In the genomic region with DNA sequence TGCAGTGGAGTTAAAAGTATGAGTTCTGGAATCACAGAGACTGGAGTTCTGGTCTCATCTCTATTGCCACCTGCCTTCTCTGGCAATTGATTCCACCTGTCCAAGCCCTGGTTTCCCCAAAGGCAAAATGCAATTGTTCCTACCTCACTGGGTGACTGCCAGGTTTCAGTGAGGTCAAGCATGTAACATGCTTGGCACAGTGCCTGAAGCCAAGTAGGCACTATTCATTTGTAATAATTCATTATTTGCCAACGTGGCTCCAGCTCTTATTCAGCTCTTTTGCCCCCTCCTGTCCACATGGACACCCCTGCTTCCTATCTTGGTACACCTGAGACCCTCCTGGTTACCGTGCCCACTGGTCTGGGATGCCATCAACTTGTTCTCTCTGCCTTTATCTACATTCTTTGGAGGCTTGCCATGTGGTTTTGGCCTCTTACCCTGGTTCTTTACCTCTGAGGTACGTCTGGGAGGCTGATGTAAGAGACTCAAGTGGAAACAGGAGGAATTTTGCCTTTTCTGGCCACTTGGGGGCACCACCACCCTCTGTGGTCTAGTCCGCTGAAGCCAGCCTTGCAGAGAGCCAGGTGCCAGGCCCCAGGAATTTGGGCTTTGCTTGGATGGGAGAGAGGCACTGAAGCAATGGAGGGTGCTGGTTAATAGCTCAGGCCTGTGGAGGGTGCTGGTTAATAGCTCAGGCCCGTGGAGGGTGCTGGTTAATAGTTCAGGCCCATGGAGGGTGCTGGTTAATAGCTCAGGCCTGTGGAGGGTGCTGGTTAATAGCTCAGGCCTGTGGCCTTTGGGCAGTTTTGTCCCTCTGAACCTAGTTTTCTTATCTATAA, we compare ENCODE assay signal across 9 cellular contexts. TPM values are rescaled to one million over a fixed set of nuclear protein-coding genes. Genes with fewer than 3 reads are reported as not detected.
DNase-seq lines count a peak whose midpoint lies in the region; ATAC-seq, FAIRE-seq and TF ChIP-seq lines count a peak whose summit lies in the region.
"Had no signal": no experiment of that assay in that cellular context is flagged by ENCODE, and none has a peak within 500 bp of the region (broad histone marks: within the 10 kb centered on the region; RNA-seq: fewer than 3 reads in every experiment).

No MANE protein-coding gene starts in this region.

- peaks cover 1% of the 10 kb centered on the region for H3K36me3 Mint-ChIP-seq in chondrocyte (ENCODE audit: low read depth)

- TF ChIP-seq POLR2A in H54 (IDR thresholded peaks at IDR 0.05; ENCODE audit: low read depth, low read length), result no peak

- DNase-seq in AG08396 (ENCODE audit: low spot score) (peak; percentile 86), H54 (ENCODE audit: insufficient read length, low spot score) (peak; percentile 91), NCI-H345 (lab: John Stamatoyannopoulos, UW) (peak; percentile 98), chondrocyte (ENCODE audit: low spot score) (no peak), left kidney (ENCODE audit: low read depth, low spot score) (peak; percentile 89)
- peak; percentile 32 for DNase-seq in activated CD4-positive, alpha-beta T cell treated with anti-CD3 and anti-CD28 coated beads for 1 hour
- DNase-seq in stimulated activated CD4-positive, alpha-beta T cell treated with anti-CD3 and anti-CD28 coated beads, TNF-alpha, amount 100 ng/mL, for 1 hour (ENCODE audit: low read depth in 3 of 3, low spot score in 1 of 3), result peak in 2 of 3 donors; percentile 15 to 49

- H3K9me3 Mint-ChIP-seq in chondrocyte (ENCODE audit: low read depth), result no peaks in the 10 kb centered on the region

- peak overlapping the region; percentile 70 for H3K27ac Mint-ChIP-seq in chondrocyte (ENCODE audit: unreplicated experiment)

- peak overlapping the region; percentile 16 for H3K4me3 Mint-ChIP-seq in chondrocyte (ENCODE audit: unreplicated experiment)

- peaks cover 12% of the 10 kb centered on the region for H3K27me3 Mint-ChIP-seq in chondrocyte (ENCODE audit: low read depth)

- H3K4me1 Mint-ChIP-seq in chondrocyte (ENCODE audit: low read depth), result peaks cover 15% of the 10 kb centered on the region

- ATAC-seq in HG02981 (IDR thresholded peaks at IDR 0.05; ENCODE audit: unreplicated experiment), result no peak

- no peak for FAIRE-seq in H54 (lab: Jason Lieb, UNC)

- TF ChIP-seq CTCF in chondrocyte (IDR thresholded peaks at IDR 0.05), result peak; percentile 88

RNA-seq across cellular contexts. Expression of a gene that starts 1.7 kb away (rescaled TPM):
- total RNA-seq in chondrocyte, result 0.59 to 1.6 TPM (median 0.77 TPM) in 3 replicates

RNA-seq across cellular contexts. Expression of a gene that starts 32.2 kb away (rescaled TPM):
- total RNA-seq in chondrocyte, result 1.6 to 1.7 TPM (median 1.7 TPM) in 3 replicates
- total RNA-seq: skeletal muscle tissue had no signal
